ENCODE assay signal across 19 cellular contexts in the genomic region with DNA sequence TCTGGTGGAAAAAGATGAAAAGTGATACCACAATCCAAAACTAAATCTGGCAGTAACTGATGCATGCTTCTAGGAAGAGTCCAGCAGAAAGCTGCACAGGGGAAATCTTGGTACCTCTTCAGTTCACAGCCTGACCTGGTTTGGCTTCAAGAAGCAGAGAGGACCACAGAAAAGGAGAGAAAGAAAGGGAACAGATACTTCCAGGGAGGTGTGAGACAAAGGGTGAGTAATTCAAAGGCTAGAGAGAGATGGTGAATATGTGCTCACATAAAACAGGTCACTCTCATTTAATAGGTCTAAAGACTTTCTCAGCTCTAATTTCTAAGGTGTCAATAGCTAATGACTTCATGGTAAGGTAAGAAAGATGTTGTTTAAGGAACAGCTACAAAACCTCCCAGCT. TPM values are rescaled to one million over a fixed set of nuclear protein-coding genes. Genes with fewer than 3 reads are reported as not detected.
DNase-seq lines count a peak whose midpoint lies in the region; ATAC-seq and TF ChIP-seq lines count a peak whose summit lies in the region.
"Had no signal": no experiment of that assay in that cellular context is flagged by ENCODE, and none has a peak within 500 bp of the region (broad histone marks: within the 10 kb centered on the region; RNA-seq: fewer than 3 reads in every experiment).

No MANE protein-coding gene starts in this region.

- H3F3A ChIP-seq in PC-9 (ENCODE audit: insufficient read depth, low read depth), result no peaks in the 10 kb centered on the region

- H3K9me3 Mint-ChIP-seq in stimulated activated effector memory CD8-positive, alpha-beta T cell treated with anti-CD3 and anti-CD28 coated beads, Interleukin-12 subunit alpha, Interleukin-12 subunit beta, amount 100 ng/mL, for 72 hours, result no peaks in the 10 kb centered on the region
- H3K9me3 Mint-ChIP-seq: CD4-positive, alpha-beta memory T cell; HFFc6 had no signal

- intact Hi-C loops in PC-9 (cut with micrococcal nuclease; ENCODE audit: unreplicated experiment), result no loop called here

- no peaks in the 10 kb centered on the region for H4K20me1 ChIP-seq in PC-9 (ENCODE audit: insufficient read depth)

- peaks cover 9% of the 10 kb centered on the region for H3K4me1 Mint-ChIP-seq in stimulated activated effector memory CD8-positive, alpha-beta T cell treated with anti-CD3 and anti-CD28 coated beads, Interleukin-12 subunit alpha, Interleukin-12 subunit beta, amount 100 ng/mL, for 72 hours

- no TSS peak for BruUV-seq in PC-9 (replicated peaks; lab: Mats Ljungman, UMichigan)

- POLR2A ChIA-PET in PC-9 (lab: Charles Lee; ENCODE audit: unreplicated experiment), result no interaction called here

- H3K4me3 ChIP-seq in PC-9, result no peak overlapping the region
- H3K4me3 ChIP-seq: HAP-1 had no signal

- no peak overlapping the region for H3K4me2 ChIP-seq in PC-9

- no peak for DNase-seq in PC-9
- DNase-seq in stimulated activated effector memory CD8-positive, alpha-beta T cell treated with anti-CD3 and anti-CD28 coated beads, Interleukin-12 subunit alpha, Interleukin-12 subunit beta, amount 100 ng/mL, for 72 hours (ENCODE audit: low spot score in 2 of 2), result no peak
- DNase-seq: C1 segment of cervical spinal cord; Calu3; CD4-positive, alpha-beta memory T cell; COR-L47; DMS79 treated with DMSO at 0.1 percent for 48 hours; GF-D8; GOT3; HFFc6 had no signal

- no peaks in the 10 kb centered on the region for H3K9me2 ChIP-seq in PC-9 (ENCODE audit: insufficient read depth)

- no peak overlapping the region for H3K27ac ChIP-seq in PC-9

- H2AFZ ChIP-seq in PC-9, result peak overlapping the region; percentile 48; the same call in 1 of the 2 replicates

- no peak for TF ChIP-seq CTCF in PC-9 (conservative IDR thresholded peaks at IDR 0.05)

- H3K36me3 ChIP-seq in PC-9 (ENCODE audit: low read depth), result no peaks in the 10 kb centered on the region
- H3K36me3 ChIP-seq: HAP-1 had no signal

- H3K27ac Mint-ChIP-seq in stimulated activated effector memory CD8-positive, alpha-beta T cell treated with anti-CD3 and anti-CD28 coated beads, Interleukin-12 subunit alpha, Interleukin-12 subunit beta, amount 100 ng/mL, for 72 hours, result no peak overlapping the region
- H3K27ac Mint-ChIP-seq: CD4-positive, alpha-beta memory T cell; HFFc6 had no signal

- CTCF ChIA-PET in PC-9 (lab: Charles Lee), result no interaction called here

- H3K36me3 Mint-ChIP-seq in stimulated activated effector memory CD8-positive, alpha-beta T cell treated with anti-CD3 and anti-CD28 coated beads, Interleukin-12 subunit alpha, Interleukin-12 subunit beta, amount 100 ng/mL, for 72 hours, result peaks cover 8% of the 10 kb centered on the region
- H3K36me3 Mint-ChIP-seq: CD4-positive, alpha-beta memory T cell had no signal

- H3K4me1 ChIP-seq in PC-9 (replicated peaks; ENCODE audit: insufficient read depth), result peaks cover 19% of the 10 kb centered on the region
- H3K4me1 ChIP-seq: HAP-1 had no signal

- H3K9me3 ChIP-seq in PC-9 (ENCODE audit: insufficient read depth, low read depth), result peaks cover 8% of the 10 kb centered on the region; the same call in 1 of the 2 replicates
- H3K9me3 ChIP-seq: HAP-1 had no signal

- peak; percentile 42 for ATAC-seq in GM18858 (IDR thresholded peaks at IDR 0.05; ENCODE audit: unreplicated experiment)
- peak; percentile 27 for ATAC-seq in stimulated activated effector memory CD8-positive, alpha-beta T cell treated with anti-CD3 and anti-CD28 coated beads, Interleukin-12 subunit alpha, Interleukin-12 subunit beta, amount 100 ng/mL, for 72 hours
- ATAC-seq in GM18907 (IDR thresholded peaks at IDR 0.05; ENCODE audit: unreplicated experiment), result no peak
- no peak for ATAC-seq in GM19324 (IDR thresholded peaks at IDR 0.05; ENCODE audit: low FRiP score, unreplicated experiment)
- ATAC-seq in HG03045 (IDR thresholded peaks at IDR 0.05; ENCODE audit: unreplicated experiment), result no peak

- H3K27me3 ChIP-seq in PC-9 (ENCODE audit: insufficient read depth, low read depth), result no peaks in the 10 kb centered on the region

- no peak overlapping the region for H3K4me3 Mint-ChIP-seq in stimulated activated effector memory CD8-positive, alpha-beta T cell treated with anti-CD3 and anti-CD28 coated beads, Interleukin-12 subunit alpha, Interleukin-12 subunit beta, amount 100 ng/mL, for 72 hours
- H3K4me3 Mint-ChIP-seq: CD4-positive, alpha-beta memory T cell; HFFc6 had no signal

- no peaks in the 10 kb centered on the region for H3K79me2 ChIP-seq in PC-9 (ENCODE audit: low read depth)

RNA-seq across cellular contexts. Expression of a gene that starts 11.2 kb away (rescaled TPM):
- not detected in 2 replicates for total RNA-seq in PC-9 (2021)
- total RNA-seq: A172, A673, Calu3, Daoy, G401, HFFc6 had no signal

RNA-seq across cellular contexts. Expression of a gene that starts 13.2 kb away (rescaled TPM):
- 11.1 and 30.8 TPM in 2 replicates for total RNA-seq in PC-9 (2021)
- total RNA-seq: A673; CD4-positive, alpha-beta memory T cell; G401; HFFc6 had no signal

Comparison
In these comparisons a context has a peak if more than half of its experiments do, and no peak if none do; other contexts are left out.
1. ATAC-seq: peak in GM18858 (single experiment) and stimulated activated effector memory CD8-positive, alpha-beta T cell treated with anti-CD3 and anti-CD28 coated beads, Interleukin-12 subunit alpha, Interleukin-12 subunit beta, amount 100 ng/mL, for 72 hours (single experiment); none in GM18907 (single experiment), GM19324 (single experiment) and HG03045 (single experiment).